In the genomic region with DNA sequence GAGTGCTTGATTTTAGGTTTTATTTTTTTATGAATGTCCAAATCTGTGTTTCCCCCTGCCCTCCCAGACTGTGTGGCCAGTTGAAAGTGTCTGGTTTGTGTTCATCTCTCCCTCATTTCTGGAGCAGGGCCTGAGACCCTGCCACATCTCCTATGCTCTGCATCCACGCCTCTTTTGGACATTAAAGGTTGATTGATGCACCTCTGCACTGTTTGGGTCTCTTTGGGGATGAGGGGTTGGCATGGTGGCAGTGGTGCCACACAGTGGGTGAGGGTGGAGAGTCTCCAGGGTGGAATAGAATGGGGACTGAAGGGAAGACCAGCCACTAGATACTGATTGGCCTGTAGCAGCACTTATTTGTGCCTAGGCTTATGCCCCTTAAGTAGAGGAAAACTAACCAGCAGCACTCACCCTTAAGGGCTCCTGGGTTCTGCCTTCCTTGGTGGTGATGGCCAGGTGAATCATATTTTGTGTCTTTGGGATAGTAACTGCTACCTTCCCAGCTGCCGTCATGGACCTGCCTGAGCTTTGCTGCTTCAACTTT, we compare ENCODE assay signal across 18 cellular contexts. TPM values are rescaled to one million over a fixed set of nuclear protein-coding genes. Genes with fewer than 3 reads are reported as not detected.
"Had no signal": no experiment of that assay in that cellular context is flagged by ENCODE, and none has a peak within 500 bp of the region (broad histone marks: within the 10 kb centered on the region; RNA-seq: fewer than 3 reads in every experiment).

No MANE protein-coding gene starts in this region.

- ATAC-seq: foreskin keratinocyte, left ventricle myocardium superior, SK-N-SH treated with all-trans-retinoic acid at 6 μM for 48 hours had no signal

- DNase-seq: activated CD4-positive, alpha-beta T cell treated with anti-CD3 and anti-CD28 coated beads, Interleukin-2, amount 50 U/mL, for 48 hours; activated CD4-positive, CD25-positive, alpha-beta regulatory T cell treated with anti-CD3 and anti-CD28 coated beads, Interleukin-2, amount 50 U/mL, for 72 hours; activated naive CD4-positive, alpha-beta T cell treated with Interleukin-2 at 50 U/mL for 16 hours; amniotic stem cell; caudate nucleus; effector CD8-positive, alpha-beta T cell; foreskin keratinocyte; glutamatergic neuron; hypothalamus; left ventricle myocardium superior; mesendoderm; stimulated activated naive CD4-positive, alpha-beta T cell; T-helper 1 cell; tibial artery had no signal

RNA-seq across cellular contexts. Expression of a gene that starts 57.1 kb away (rescaled TPM):
- total RNA-seq: foreskin keratinocyte, kidney epithelial cell, left ventricle myocardium superior, renal cortical epithelial cell, subcutaneous adipose tissue had no signal
